9 cellular contexts compared by ENCODE assay signal in genomic region chr3:98563661-98564281, GRCh38. TPM values are rescaled to one million over a fixed set of nuclear protein-coding genes. Genes with fewer than 3 reads are reported as not detected.
A peak's percentile ranks its signal among the peaks of the same experiment; 100 is the strongest.
DNase-seq lines count a peak whose midpoint lies in the region; ATAC-seq and TF ChIP-seq lines count a peak whose summit lies in the region.
"Had no signal": no experiment of that assay in that cellular context is flagged by ENCODE, and none has a peak within 500 bp of the region (broad histone marks: within the 10 kb centered on the region; RNA-seq: fewer than 3 reads in every experiment).

No MANE protein-coding gene starts in this region.

- H3K9ac ChIP-seq in KMS-11 = peak overlapping the region; percentile 51; the same call in 1 of the 2 replicates

- 74 to 76% methylated on average over 4 of the region's 4 CpGs for WGBS in upper lobe of left lung, 2 donors

- no peaks in the 10 kb centered on the region for H3K27me3 Mint-ChIP-seq in central memory CD8-positive, alpha-beta T cell

- H3K4me1 ChIP-seq in KMS-11 (ENCODE audit: low read depth, poor library complexity, severe bottlenecking) = peaks cover 94% of the 10 kb centered on the region
- H3K4me1 ChIP-seq in upper lobe of left lung = peaks cover 0 to 4% (median 0%) of the 10 kb centered on the region in 4 donors
- H3K4me1 ChIP-seq in osteoblast (ENCODE audit: insufficient read depth, low read length) = peaks cover 4% of the 10 kb centered on the region

- H3K27ac ChIP-seq in KMS-11 = peak overlapping the region; percentile 87
- peak overlapping the region in 2 of 4 donors; percentile 33 to 35 for H3K27ac ChIP-seq in upper lobe of left lung
- no peak overlapping the region for H3K27ac ChIP-seq in osteoblast (ENCODE audit: low read depth, low read length)
- H3K27ac ChIP-seq: neutrophil had no signal

- no peak for TF ChIP-seq POLR2A in upper lobe of left lung (IDR thresholded peaks at IDR 0.05)

- no peaks in the 10 kb centered on the region for H3K27me3 ChIP-seq in KMS-11 (ENCODE audit: insufficient read depth, low read depth)
- no peaks in the 10 kb centered on the region for H3K27me3 ChIP-seq in upper lobe of left lung
- H3K27me3 ChIP-seq in osteoblast (ENCODE audit: insufficient read depth, low read length) = no peaks in the 10 kb centered on the region
- H3K27me3 ChIP-seq: neutrophil had no signal

- intact Hi-C loops in Right ventricle myocardium superior (cut with DNase I) = no loop called here

- H3K9me3 ChIP-seq in upper lobe of left lung = no peaks in the 10 kb centered on the region
- no peaks in the 10 kb centered on the region for H3K9me3 ChIP-seq in osteoblast (ENCODE audit: low read depth, low read length)
- H3K9me3 ChIP-seq: neutrophil had no signal

- H3K4me2 ChIP-seq in KMS-11 (peak overlapping the region; percentile 69), osteoblast (ENCODE audit: insufficient read depth, low read length) (no peak overlapping the region)

- H3K27ac Mint-ChIP-seq in central memory CD8-positive, alpha-beta T cell (ENCODE audit: low read depth) = peak overlapping the region; percentile 100

- ATAC-seq in GM21723 (IDR thresholded peaks at IDR 0.05; ENCODE audit: unreplicated experiment) (peak; percentile 62), Right ventricle myocardium superior (ENCODE audit: poor library complexity) (no peak), upper lobe of left lung (ENCODE audit: low FRiP score in 2 of 2) (no peak)
- peak; percentile 58 for ATAC-seq in central memory CD8-positive, alpha-beta T cell (replicated peaks; ENCODE audit: extremely low read depth, poor library complexity, severe bottlenecking)

- H4K20me1 ChIP-seq in KMS-11 (ENCODE audit: insufficient read depth) (no peaks in the 10 kb centered on the region), osteoblast (ENCODE audit: insufficient read depth, low read length) (no peaks in the 10 kb centered on the region)

- TF ChIP-seq CTCF in GM12875 (IDR thresholded peaks at IDR 0.05; ENCODE audit: borderline replicate concordance, insufficient read depth, low read depth, low read length) = no peak
- no peak for TF ChIP-seq CTCF in KMS-11 (conservative IDR thresholded peaks at IDR 0.05; ENCODE audit: low read depth, low read length)
- TF ChIP-seq CTCF in upper lobe of left lung (IDR thresholded peaks at IDR 0.05) = no peak
- no peak for TF ChIP-seq CTCF in osteoblast (IDR thresholded peaks at IDR 0.05; ENCODE audit: extremely low read depth, low read depth, low read length)

- peaks cover 31% of the 10 kb centered on the region for H3K36me3 Mint-ChIP-seq in central memory CD8-positive, alpha-beta T cell (ENCODE audit: insufficient read depth)

- H3K9me3 Mint-ChIP-seq in central memory CD8-positive, alpha-beta T cell = no peaks in the 10 kb centered on the region

- peak overlapping the region; percentile 78 for H3K4me3 Mint-ChIP-seq in central memory CD8-positive, alpha-beta T cell

- no peak for DNase-seq in central memory CD8-positive, alpha-beta T cell (ENCODE audit: low spot score in 2 of 2)
- DNase-seq in Right ventricle myocardium superior (no peak), inferior parietal cortex (ENCODE audit: extremely low spot score) (no peak), upper lobe of left lung (no peak), osteoblast (ENCODE audit: insufficient read length, low spot score, missing footprints) (no peak)

- H3K4me1 Mint-ChIP-seq in central memory CD8-positive, alpha-beta T cell = peaks cover 76% of the 10 kb centered on the region

- no peaks in the 10 kb centered on the region for H3K79me2 ChIP-seq in KMS-11 (ENCODE audit: insufficient read depth, low read depth)
- no peaks in the 10 kb centered on the region for H3K79me2 ChIP-seq in osteoblast (ENCODE audit: insufficient read depth, low read length)

- H3K36me3 ChIP-seq in KMS-11 (ENCODE audit: insufficient read depth) = no peaks in the 10 kb centered on the region
- H3K36me3 ChIP-seq in upper lobe of left lung = no peaks in the 10 kb centered on the region
- no peaks in the 10 kb centered on the region for H3K36me3 ChIP-seq in osteoblast (ENCODE audit: insufficient read depth, low read length)
- H3K36me3 ChIP-seq: neutrophil had no signal

- no peak for TF ChIP-seq EP300 in upper lobe of left lung (IDR thresholded peaks at IDR 0.05)

- H3K4me3 ChIP-seq in GM12875 (ENCODE audit: low read depth, low read length) = peak overlapping the region; percentile 2
- H3K4me3 ChIP-seq in KMS-11 (IDR thresholded peaks at IDR 0.05; ENCODE audit: insufficient read depth, low read depth, low read length) = no peak overlapping the region
- no peak overlapping the region for H3K4me3 ChIP-seq in upper lobe of left lung
- no peak overlapping the region for H3K4me3 ChIP-seq in osteoblast (ENCODE audit: insufficient read depth, low read length)

- H2AFZ ChIP-seq in KMS-11 (ENCODE audit: low read depth) (peak overlapping the region; percentile 49; the same call in 1 of the 2 replicates), osteoblast (ENCODE audit: low read length) (no peak overlapping the region)

RNA-seq across cellular contexts. Expression of gene CPOX, which starts 29.6 kb away (rescaled TPM):
- total RNA-seq in Right ventricle myocardium superior (11.5 TPM), upper lobe of left lung (10 to 100 TPM; 13.4 to 44.0 (median 23.6) TPM), osteoblast (21.5 and 22.1 TPM in 2 replicates)

RNA-seq across cellular contexts. Expression of gene GPR15, which starts 32.0 kb away (rescaled TPM):
- total RNA-seq in Right ventricle myocardium superior (not detected), upper lobe of left lung (1 to 10 TPM in 3 of 6 donors, under 1 TPM in 1, not detected in 2; 0.98 to 2.1 (median 1.1) TPM), osteoblast (not detected in 2 replicates)

RNA-seq across cellular contexts. Expression of gene CLDND1, which starts 41.1 kb away (rescaled TPM):
- total RNA-seq in Right ventricle myocardium superior (72.5 TPM), upper lobe of left lung (10 to 100 TPM; 23.9 to 91.2 (median 70.1) TPM), osteoblast (59.2 and 74.2 TPM in 2 replicates)

Comparison
In these comparisons a context has a peak if more than half of its experiments do, and no peak if none do; other contexts are left out.
1. ATAC-seq: peak in GM21723 (single experiment) and central memory CD8-positive, alpha-beta T cell (single experiment); none in Right ventricle myocardium superior (single experiment) and upper lobe of left lung (0 of 2).